ENCODE assay signal across 15 cellular contexts in the genomic region with DNA sequence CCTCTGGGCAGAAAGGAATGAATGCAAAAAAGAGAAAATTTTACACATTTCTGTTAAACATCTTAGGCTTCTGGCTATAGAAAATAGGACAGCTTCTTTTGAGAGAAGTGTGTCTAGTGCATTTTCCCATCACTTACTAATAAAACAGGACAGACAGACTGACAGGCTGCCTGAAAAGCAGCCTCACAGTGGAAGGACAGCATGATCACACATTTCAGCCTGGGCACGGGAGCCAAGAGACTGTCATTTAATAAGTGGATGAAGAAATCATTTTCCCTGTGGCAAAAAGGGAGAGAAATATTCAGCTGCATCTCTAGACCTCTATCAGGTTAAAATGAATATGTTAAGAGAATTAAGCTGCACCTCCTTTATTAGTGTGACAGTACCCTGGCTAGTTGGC.
A peak's percentile ranks its signal among the peaks of the same experiment; 100 is the strongest.
DNase-seq lines count a peak whose midpoint lies in the region; ATAC-seq and TF ChIP-seq lines count a peak whose summit lies in the region.
"Had no signal": no experiment of that assay in that cellular context is flagged by ENCODE, and none has a peak within 500 bp of the region (broad histone marks: within the 10 kb centered on the region; RNA-seq: fewer than 3 reads in every experiment).

No MANE protein-coding gene starts in this region.

- ATAC-seq in Right ventricle myocardium inferior (peak; percentile 58), right cardiac atrium (no peak)
- ATAC-seq in naive thymus-derived CD4-positive, alpha-beta T cell, result no peak

- H3K4me3 Mint-ChIP-seq in glutamatergic neuron (ENCODE audit: unreplicated experiment), result no peak overlapping the region
- H3K4me3 Mint-ChIP-seq in neural crest cell, result no peak overlapping the region
- H3K4me3 Mint-ChIP-seq in type B pancreatic cell, result no peak overlapping the region
- H3K4me3 Mint-ChIP-seq in naive thymus-derived CD4-positive, alpha-beta T cell, result no peak overlapping the region
- H3K4me3 Mint-ChIP-seq: CD8-positive, alpha-beta memory T cell had no signal

- H3K27me3 Mint-ChIP-seq in glutamatergic neuron (ENCODE audit: unreplicated experiment) (peaks cover 2% of the 10 kb centered on the region), neural crest cell (ENCODE audit: low read depth) (no peaks in the 10 kb centered on the region), type B pancreatic cell (peaks cover 4% of the 10 kb centered on the region)
- no peaks in the 10 kb centered on the region for H3K27me3 Mint-ChIP-seq in naive thymus-derived CD4-positive, alpha-beta T cell
- H3K27me3 Mint-ChIP-seq: CD8-positive, alpha-beta memory T cell had no signal

- peaks cover 30% of the 10 kb centered on the region for H3K4me1 Mint-ChIP-seq in glutamatergic neuron (ENCODE audit: low read depth, unreplicated experiment)
- H3K4me1 Mint-ChIP-seq in neural crest cell, result peaks cover 20% of the 10 kb centered on the region
- peaks cover 20% of the 10 kb centered on the region for H3K4me1 Mint-ChIP-seq in type B pancreatic cell (ENCODE audit: unreplicated experiment)
- no peaks in the 10 kb centered on the region for H3K4me1 Mint-ChIP-seq in naive thymus-derived CD4-positive, alpha-beta T cell
- H3K4me1 Mint-ChIP-seq: CD8-positive, alpha-beta memory T cell had no signal

- intact Hi-C loops in Right ventricle myocardium inferior (cut with DNase I), result no loop called here
- intact Hi-C loops in right cardiac atrium (cut with DNase I), result no loop called here
- intact Hi-C loops in naive thymus-derived CD4-positive, alpha-beta T cell (cut with micrococcal nuclease), result no loop called here

- DNase-seq in Right ventricle myocardium inferior (ENCODE audit: missing footprints) (no peak), right cardiac atrium (no peak), glutamatergic neuron (no peak), neural crest cell (ENCODE audit: low read depth, low spot score) (no peak), type B pancreatic cell (ENCODE audit: extremely low spot score, unreplicated experiment) (no peak), NCI-H2227 (lab: John Stamatoyannopoulos, UW; ENCODE audit: unreplicated experiment) (no peak), NCI-H1048 (lab: John Stamatoyannopoulos, UW) (no peak)
- no peak for DNase-seq in naive thymus-derived CD4-positive, alpha-beta T cell
- DNase-seq: Caco-2; CD8-positive, alpha-beta memory T cell; DND-41; GDM1 had no signal

- CTCF ChIA-PET in naive thymus-derived CD4-positive, alpha-beta T cell (lab: Charles Lee), result interaction anchor here (0.8 kb wide), 1 partner anchor 16 kb away, joined by 3 read pairs; no protein-coding TSS in a partner anchor

- POLR2A ChIA-PET in naive thymus-derived CD4-positive, alpha-beta T cell (lab: Charles Lee), result no interaction called here

- no peak overlapping the region for H3K27ac ChIP-seq in right cardiac atrium (ENCODE audit: low read length)
- no peak overlapping the region for H3K27ac ChIP-seq in naive thymus-derived CD4-positive, alpha-beta T cell (ENCODE audit: low read depth, low read length)
- H3K27ac ChIP-seq: 22Rv1, BLaER1 had no signal

- H3K9me3 Mint-ChIP-seq in glutamatergic neuron (ENCODE audit: unreplicated experiment) (no peaks in the 10 kb centered on the region), neural crest cell (peaks cover 7% of the 10 kb centered on the region), type B pancreatic cell (peaks cover 9% of the 10 kb centered on the region)
- H3K9me3 Mint-ChIP-seq in naive thymus-derived CD4-positive, alpha-beta T cell, result peaks cover 0 to 21% (median 4%) of the 10 kb centered on the region in 11 donors

- no peaks in the 10 kb centered on the region for H3K36me3 ChIP-seq in naive thymus-derived CD4-positive, alpha-beta T cell (ENCODE audit: control insufficient read depth in 2 of 3, insufficient read depth in 3 of 3, low read length in 3 of 3)
- H3K36me3 ChIP-seq: BLaER1, HAP-1 had no signal

- WGBS in right cardiac atrium, result 45% methylated on average over 1 of the region's 1 CpG

- peaks cover 5% of the 10 kb centered on the region for H3K4me1 ChIP-seq in right cardiac atrium (ENCODE audit: control insufficient read depth, insufficient read depth, low read length)
- H3K4me1 ChIP-seq in naive thymus-derived CD4-positive, alpha-beta T cell (ENCODE audit: control insufficient read depth in 2 of 2, insufficient read depth in 2 of 2, low read length in 2 of 2), result no peaks in the 10 kb centered on the region
- H3K4me1 ChIP-seq: HAP-1 had no signal

- no peak for TF ChIP-seq CTCF in glutamatergic neuron (IDR thresholded peaks at IDR 0.05; ENCODE audit: partially characterized antibody, unreplicated experiment)
- TF ChIP-seq CTCF in neural crest cell (conservative IDR thresholded peaks at IDR 0.05), result no peak
- TF ChIP-seq CTCF in type B pancreatic cell (conservative IDR thresholded peaks at IDR 0.05), result no peak

- no peaks in the 10 kb centered on the region for H3K9me3 ChIP-seq in right cardiac atrium (ENCODE audit: control insufficient read depth, low read length)
- no peaks in the 10 kb centered on the region for H3K9me3 ChIP-seq in naive thymus-derived CD4-positive, alpha-beta T cell (ENCODE audit: control insufficient read depth in 2 of 3, low read length in 3 of 3)
- H3K9me3 ChIP-seq: BLaER1, Caco-2, HAP-1 had no signal

- no peaks in the 10 kb centered on the region for H3K27me3 ChIP-seq in right cardiac atrium (ENCODE audit: control insufficient read depth, insufficient read depth)
- H3K27me3 ChIP-seq in naive thymus-derived CD4-positive, alpha-beta T cell (ENCODE audit: control insufficient read depth in 2 of 2, insufficient read depth in 2 of 2, low read length in 2 of 2), result no peaks in the 10 kb centered on the region
- H3K27me3 ChIP-seq: BLaER1 had no signal

- peak overlapping the region; percentile 41 for H3K27ac Mint-ChIP-seq in glutamatergic neuron (ENCODE audit: unreplicated experiment)
- H3K27ac Mint-ChIP-seq in neural crest cell (ENCODE audit: unreplicated experiment), result peak overlapping the region; percentile 1
- peak overlapping the region; percentile 12 for H3K27ac Mint-ChIP-seq in type B pancreatic cell
- no peak overlapping the region for H3K27ac Mint-ChIP-seq in naive thymus-derived CD4-positive, alpha-beta T cell
- H3K27ac Mint-ChIP-seq: CD8-positive, alpha-beta memory T cell had no signal

- H3K36me3 Mint-ChIP-seq in glutamatergic neuron (ENCODE audit: unreplicated experiment), result no peaks in the 10 kb centered on the region
- no peaks in the 10 kb centered on the region for H3K36me3 Mint-ChIP-seq in neural crest cell (ENCODE audit: low read depth)
- H3K36me3 Mint-ChIP-seq in type B pancreatic cell, result no peaks in the 10 kb centered on the region
- H3K36me3 Mint-ChIP-seq in naive thymus-derived CD4-positive, alpha-beta T cell, result no peaks in the 10 kb centered on the region
- H3K36me3 Mint-ChIP-seq: CD8-positive, alpha-beta memory T cell had no signal

- H3K4me3 ChIP-seq in right cardiac atrium (ENCODE audit: low read length), result no peak overlapping the region
- H3K4me3 ChIP-seq in naive thymus-derived CD4-positive, alpha-beta T cell (ENCODE audit: low read length), result no peak overlapping the region
- H3K4me3 ChIP-seq: BLaER1, HAP-1 had no signal

Comparison
In these comparisons a context has a peak if more than half of its experiments do, and no peak if none do; other contexts are left out.
1. H3K27ac Mint-ChIP-seq: peak in glutamatergic neuron (single experiment), neural crest cell (single experiment) and type B pancreatic cell (single experiment); none in naive thymus-derived CD4-positive, alpha-beta T cell (0 of 9).